8 cellular contexts compared by ENCODE assay signal in genomic region chr1:38013027-38013588, GRCh38. TPM values are rescaled to one million over a fixed set of nuclear protein-coding genes. Genes with fewer than 3 reads are reported as not detected.
DNase-seq lines count a peak whose midpoint lies in the region; ATAC-seq and TF ChIP-seq lines count a peak whose summit lies in the region.

No MANE protein-coding gene starts in this region.

- H3K4me1 ChIP-seq in body of pancreas: peaks cover 29% of the 10 kb centered on the region
- H3K4me1 ChIP-seq in left lung: peaks cover 15 to 57% of the 10 kb centered on the region in 2 donors
- H3K4me1 ChIP-seq in thyroid gland: peaks cover 0 to 15% of the 10 kb centered on the region in 2 donors

- no peak for TF ChIP-seq POLR2A in body of pancreas (IDR thresholded peaks at IDR 0.05)
- no peak for TF ChIP-seq POLR2A in thyroid gland (IDR thresholded peaks at IDR 0.05)

- H3K4me3 ChIP-seq in body of pancreas: peak overlapping the region; percentile 33 to 78
- peak overlapping the region; percentile 65 to 83 for H3K4me3 ChIP-seq in left lung
- H3K4me3 ChIP-seq in thyroid gland (replicated peaks in 1 of 3): peak overlapping the region; percentile 34 to 75 (median 46)

- intact Hi-C loops in body of pancreas (cut with DNase I) (no loop called here), left lung (cut with DNase I) (no loop called here), thyroid gland (cut with DNase I) (no loop called here)

- 1 to 4% methylated on average over 8 of the region's 8 CpGs for WGBS in body of pancreas, 2 donors
- WGBS in thyroid gland, 2 donors: 8 to 10% methylated on average over 8 of the region's 8 CpGs

- peak overlapping the region; percentile 79 to 88 (median 84) for H3K27ac ChIP-seq in body of pancreas
- peak overlapping the region; percentile 89 to 95 for H3K27ac ChIP-seq in left lung
- H3K27ac ChIP-seq in thyroid gland: peak overlapping the region; percentile 53 to 79 (median 77)

- no peaks in the 10 kb centered on the region for H3K9me3 ChIP-seq in body of pancreas
- no peaks in the 10 kb centered on the region for H3K9me3 ChIP-seq in left lung
- H3K9me3 ChIP-seq in thyroid gland: no peaks in the 10 kb centered on the region

- peaks cover 0 to 2% of the 10 kb centered on the region in 2 donors for H3K36me3 ChIP-seq in body of pancreas (replicated peaks in 1 of 2; ENCODE audit: insufficient read depth in 1 of 2, low read depth in 2 of 2)
- peaks cover 0 to 27% of the 10 kb centered on the region in 2 donors for H3K36me3 ChIP-seq in left lung
- H3K36me3 ChIP-seq in thyroid gland: peaks cover 6 to 14% of the 10 kb centered on the region in 2 donors

- ATAC-seq in body of pancreas: peak; percentile 7
- peak; percentile 46 for ATAC-seq in left lung
- ATAC-seq in GM21529 (IDR thresholded peaks at IDR 0.05; ENCODE audit: unreplicated experiment): no peak

- DNase-seq in SIG-M5 treated with dmso at 0.1 percent for 504 hours (lab: John Stamatoyannopoulos, UW; ENCODE audit: unreplicated experiment) (peak; percentile 56), SIG-M5 (lab: John Stamatoyannopoulos, UW) (no peak), LHCN-M2 (ENCODE audit: low read depth) (peak; percentile 96), body of pancreas (peak in 1 of 4 donors; percentile 50), left lung (peak in 1 of 2 donors; percentile 32), thyroid gland (peak in 1 of 2 donors; percentile 29), activated gamma-delta T cell treated with Interleukin-2 at 50 U/mL for 16 hours (no peak)

- H3K27me3 ChIP-seq in body of pancreas (no peaks in the 10 kb centered on the region), left lung (no peaks in the 10 kb centered on the region), thyroid gland (no peaks in the 10 kb centered on the region)

- TF ChIP-seq CTCF in body of pancreas (IDR thresholded peaks at IDR 0.05) (no peak), left lung (IDR thresholded peaks at IDR 0.05) (no peak), thyroid gland (IDR thresholded peaks at IDR 0.05) (no peak)

RNA-seq across cellular contexts. Expression of gene UTP11, which starts 0.6 kb away (rescaled TPM):
- total RNA-seq in LHCN-M2 (2014; rRNA removed) (100 and 107 TPM in 2 replicates), body of pancreas (10 to 100 TPM; 10.9 to 13.2 TPM), left lung (10 to 100 TPM; 24.5 to 33.3 TPM), thyroid gland (10 to 100 TPM; 36.1 to 43.9 (median 39.4) TPM)
- 33.8 TPM for polyA plus RNA-seq in LHCN-M2 (2012)

RNA-seq across cellular contexts. Expression of gene FHL3, which starts 7.8 kb away (rescaled TPM):
- total RNA-seq in LHCN-M2 (2014; rRNA removed) (37.3 and 39.0 TPM in 2 replicates), body of pancreas (1 to 10 TPM; 7.3 to 7.8 TPM), left lung (10 to 100 TPM; 17.2 to 34.4 TPM), thyroid gland (10 to 100 TPM in 2 of 4 donors, 1 to 10 TPM in 2; 7.5 to 13.8 (median 10.4) TPM)
- polyA plus RNA-seq in LHCN-M2 (2012): 51.4 TPM

RNA-seq across cellular contexts. Expression of gene SF3A3, which starts 23.3 kb away (rescaled TPM):
- total RNA-seq in LHCN-M2 (2014; rRNA removed): 86.7 and 96.1 TPM in 2 replicates
- polyA plus RNA-seq in LHCN-M2 (2012): 63.9 TPM
- total RNA-seq in body of pancreas: 10 to 100 TPM; 22.1 to 54.1 TPM
- 10 to 100 TPM; 37.1 to 47.1 TPM for total RNA-seq in left lung
- 10 to 100 TPM; 42.1 to 77.0 (median 46.6) TPM for total RNA-seq in thyroid gland

RNA-seq across cellular contexts. Expression of gene POU3F1, which starts 33.5 kb away (rescaled TPM):
- total RNA-seq in LHCN-M2 (2014; rRNA removed): not detected in 2 replicates
- 0.04 TPM for polyA plus RNA-seq in LHCN-M2 (2012)
- not detected for total RNA-seq in body of pancreas
- total RNA-seq in left lung: not detected
- not detected for total RNA-seq in thyroid gland

Comparison
In these comparisons a context has a peak if more than half of its experiments do, and no peak if none do; other contexts are left out.
1. DNase-seq: peak in SIG-M5 treated with dmso at 0.1 percent for 504 hours (single experiment) and LHCN-M2 (single experiment); none in SIG-M5 (single experiment) and activated gamma-delta T cell treated with Interleukin-2 at 50 U/mL for 16 hours (single experiment).
2. Peak in every context shown above with its lines, with median percentiles within 50 percentile points of each other: H3K27ac ChIP-seq and H3K4me3 ChIP-seq.